11 cellular contexts compared by ENCODE assay signal in genomic region chr5:143177263-143177994, GRCh38.
DNase-seq lines count a peak whose midpoint lies in the region; FAIRE-seq and TF ChIP-seq lines count a peak whose summit lies in the region.
"Had no signal": no experiment of that assay in that cellular context is flagged by ENCODE, and none has a peak within 500 bp of the region (broad histone marks: within the 10 kb centered on the region; RNA-seq: fewer than 3 reads in every experiment).

No MANE protein-coding gene starts in this region.

- no peak overlapping the region for H3K4me3 Mint-ChIP-seq in activated CD4-positive, alpha-beta memory T cell treated with anti-CD3 and anti-CD28 coated beads, Interleukin-2, amount 10 ng/mL, durations not matched to agents 7 days and 5 days
- H3K4me3 Mint-ChIP-seq: B cell; effector memory CD8-positive, alpha-beta T cell had no signal

- no peak for TF ChIP-seq CTCF in foreskin fibroblast (IDR thresholded peaks at IDR 0.05; ENCODE audit: low read depth, low read length)

- peaks cover 6% of the 10 kb centered on the region for H3K9me3 Mint-ChIP-seq in activated CD4-positive, alpha-beta memory T cell treated with anti-CD3 and anti-CD28 coated beads, Interleukin-2, amount 10 ng/mL, durations not matched to agents 7 days and 5 days
- H3K9me3 Mint-ChIP-seq: effector memory CD8-positive, alpha-beta T cell had no signal

- DNase-seq in NCI-H748 (lab: John Stamatoyannopoulos, UW; ENCODE audit: unreplicated experiment) (peak; percentile 24), NCI-H748 treated with DMSO at 0.1 percent for 48 hours (lab: John Stamatoyannopoulos, UW) (no peak), RPMI7951 (ENCODE audit: low read depth) (peak; percentile 96), foreskin fibroblast (peak; percentile 14 to 48), urothelium cell line (ENCODE audit: low spot score) (peak; percentile 76), HT-29 (ENCODE audit: low spot score) (no peak)
- no peak for DNase-seq in activated CD4-positive, alpha-beta memory T cell treated with anti-CD3 and anti-CD28 coated beads, Interleukin-2, amount 10 ng/mL, durations not matched to agents 7 days and 5 days
- DNase-seq in activated T-cell treated with anti-CD3 and anti-CD28 coated beads, Interleukin-2, amount 50 U/mL, for 48 hours = no peak
- DNase-seq: effector memory CD8-positive, alpha-beta T cell; ovary had no signal

- POLR2A ChIA-PET in activated CD4-positive, alpha-beta memory T cell treated with anti-CD3 and anti-CD28 coated beads, Interleukin-2, amount 10 ng/mL, durations not matched to agents 7 days and 5 days (lab: Charles Lee) = no interaction called here

- FAIRE-seq in urothelium cell line (lab: Jason Lieb, UNC) = no peak

- H3K4me3 ChIP-seq in foreskin fibroblast (ENCODE audit: low read depth in 1 of 2, low read length in 2 of 2) = no peak overlapping the region
- H3K4me3 ChIP-seq: ovary had no signal

- no peaks in the 10 kb centered on the region for H3K27me3 Mint-ChIP-seq in activated CD4-positive, alpha-beta memory T cell treated with anti-CD3 and anti-CD28 coated beads, Interleukin-2, amount 10 ng/mL, durations not matched to agents 7 days and 5 days
- H3K27me3 Mint-ChIP-seq: B cell; effector memory CD8-positive, alpha-beta T cell had no signal

- H3K36me3 Mint-ChIP-seq in activated CD4-positive, alpha-beta memory T cell treated with anti-CD3 and anti-CD28 coated beads, Interleukin-2, amount 10 ng/mL, durations not matched to agents 7 days and 5 days (ENCODE audit: low read depth) = peaks cover 11% of the 10 kb centered on the region

- no peak overlapping the region for H3K27ac Mint-ChIP-seq in activated CD4-positive, alpha-beta memory T cell treated with anti-CD3 and anti-CD28 coated beads, Interleukin-2, amount 10 ng/mL, durations not matched to agents 7 days and 5 days
- H3K27ac Mint-ChIP-seq: B cell; effector memory CD8-positive, alpha-beta T cell had no signal

- H3K4me1 Mint-ChIP-seq in activated CD4-positive, alpha-beta memory T cell treated with anti-CD3 and anti-CD28 coated beads, Interleukin-2, amount 10 ng/mL, durations not matched to agents 7 days and 5 days = peaks cover 7% of the 10 kb centered on the region

- CTCF ChIA-PET in activated CD4-positive, alpha-beta memory T cell treated with anti-CD3 and anti-CD28 coated beads, Interleukin-2, amount 10 ng/mL, durations not matched to agents 7 days and 5 days (lab: Charles Lee) = no interaction called here

Comparison
In these comparisons a context has a peak if more than half of its experiments do, and no peak if none do; other contexts are left out.
1. DNase-seq: peak in NCI-H748 (single experiment), RPMI7951 (single experiment), foreskin fibroblast (2 of 2) and urothelium cell line (single experiment); none in NCI-H748 treated with DMSO at 0.1 percent for 48 hours (single experiment), activated CD4-positive, alpha-beta memory T cell treated with anti-CD3 and anti-CD28 coated beads, Interleukin-2, amount 10 ng/mL, durations not matched to agents 7 days and 5 days (single experiment), HT-29 (single experiment) and activated T-cell treated with anti-CD3 and anti-CD28 coated beads, Interleukin-2, amount 50 U/mL, for 48 hours (0 of 2).